Comparison of ENCODE assay signal across 18 cellular contexts in the genomic region with DNA sequence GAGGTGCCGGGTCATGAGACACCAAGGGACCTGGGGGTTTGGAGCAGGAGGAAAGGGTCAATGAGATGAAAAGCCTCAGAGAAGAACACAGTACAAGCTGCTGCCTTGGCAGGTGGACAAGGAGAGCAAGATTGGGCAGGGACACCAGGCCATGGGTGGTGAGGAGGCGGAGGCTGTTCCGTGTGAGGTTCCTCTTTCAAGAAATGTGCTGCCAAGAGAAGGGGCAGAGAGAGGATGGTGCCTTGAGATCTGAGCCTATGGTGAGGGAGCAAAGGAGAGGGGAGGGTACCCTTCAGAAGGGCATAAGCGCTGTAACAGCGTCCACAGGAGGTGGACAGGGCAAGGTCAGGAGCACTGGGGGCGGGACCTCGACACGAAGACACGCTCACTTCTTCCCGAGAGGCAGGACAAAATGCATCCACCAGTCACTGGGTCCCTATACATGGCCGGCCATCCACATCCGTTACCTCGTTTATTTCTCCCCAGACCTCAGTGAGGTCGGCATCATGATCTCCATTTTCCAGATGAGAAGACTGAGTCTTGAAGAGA.
A peak's percentile ranks its signal among the peaks of the same experiment; 100 is the strongest.
DNase-seq lines count a peak whose midpoint lies in the region; TF ChIP-seq lines count a peak whose summit lies in the region.
"Had no signal": no experiment of that assay in that cellular context is flagged by ENCODE, and none has a peak within 500 bp of the region (broad histone marks: within the 10 kb centered on the region; RNA-seq: fewer than 3 reads in every experiment).

No MANE protein-coding gene starts in this region.

- TF ChIP-seq POLR2A in suprapubic skin (IDR thresholded peaks at IDR 0.05) = no peak

- no peaks in the 10 kb centered on the region for H3K9me3 ChIP-seq in suprapubic skin
- H3K9me3 ChIP-seq: HAP-1 had no signal

- no peaks in the 10 kb centered on the region for H3K9me3 Mint-ChIP-seq in T-helper 1 cell treated with Interleukin-12 subunit alpha and Interleukin-12 subunit beta and Interleukin-4 antibody, amounts not matched to agents 30 μg/mL and 1 μg/mL, for 36 hours
- no peaks in the 10 kb centered on the region for H3K9me3 Mint-ChIP-seq in dendritic cell treated with granulocyte-macrophage colony-stimulating factor and Interleukin-4, amounts not matched to agents 40 ng/mL and 50 ng/mL, for 4 days
- H3K9me3 Mint-ChIP-seq: activated CD4-positive, alpha-beta T cell treated with anti-CD3 and anti-CD28 coated beads, Interleukin-2, amount 10 ng/mL, durations not matched to agents 24 days and 14 days had no signal

- H3K27me3 Mint-ChIP-seq in T-helper 1 cell treated with Interleukin-12 subunit alpha and Interleukin-12 subunit beta and Interleukin-4 antibody, amounts not matched to agents 30 μg/mL and 1 μg/mL, for 36 hours (ENCODE audit: low read depth) = no peaks in the 10 kb centered on the region
- H3K27me3 Mint-ChIP-seq in dendritic cell treated with granulocyte-macrophage colony-stimulating factor and Interleukin-4, amounts not matched to agents 40 ng/mL and 50 ng/mL, for 4 days = peaks cover 14% of the 10 kb centered on the region
- H3K27me3 Mint-ChIP-seq: activated CD4-positive, alpha-beta T cell treated with anti-CD3 and anti-CD28 coated beads, Interleukin-2, amount 10 ng/mL, durations not matched to agents 24 days and 14 days had no signal

- peaks cover 51% of the 10 kb centered on the region for H3K4me1 Mint-ChIP-seq in T-helper 1 cell treated with Interleukin-12 subunit alpha and Interleukin-12 subunit beta and Interleukin-4 antibody, amounts not matched to agents 30 μg/mL and 1 μg/mL, for 36 hours (ENCODE audit: low read depth)
- H3K4me1 Mint-ChIP-seq in dendritic cell treated with granulocyte-macrophage colony-stimulating factor and Interleukin-4, amounts not matched to agents 40 ng/mL and 50 ng/mL, for 4 days (ENCODE audit: low read depth) = peaks cover 68% of the 10 kb centered on the region

- H3K36me3 Mint-ChIP-seq in T-helper 1 cell treated with Interleukin-12 subunit alpha and Interleukin-12 subunit beta and Interleukin-4 antibody, amounts not matched to agents 30 μg/mL and 1 μg/mL, for 36 hours (ENCODE audit: low read depth) = peaks cover 55% of the 10 kb centered on the region
- H3K36me3 Mint-ChIP-seq in dendritic cell treated with granulocyte-macrophage colony-stimulating factor and Interleukin-4, amounts not matched to agents 40 ng/mL and 50 ng/mL, for 4 days (ENCODE audit: low read depth) = peaks cover 12% of the 10 kb centered on the region

- intact Hi-C loops in dendritic cell treated with granulocyte-macrophage colony-stimulating factor and Interleukin-4, amounts not matched to agents 40 ng/mL and 50 ng/mL, for 4 days (cut with micrococcal nuclease) = loop anchor here (5.0 kb wide), 1 partner anchor 387 kb away; a partner anchor contains a TSS

- DNase-seq in T-helper 1 cell (no peak), OCI-M1 (lab: John Stamatoyannopoulos, UW) (peak; percentile 31), suprapubic skin (ENCODE audit: low spot score in 2 of 2) (no peak), HuH-7 (ENCODE audit: low spot score) (no peak), SHP77 treated with DMSO at 0.1 percent for 48 hours (lab: John Stamatoyannopoulos, UW) (no peak)
- no peak for DNase-seq in activated T-cell treated with anti-CD3 and anti-CD28 coated beads, Interleukin-2, amount 50 U/mL, for 1 hour
- DNase-seq: activated CD4-positive, alpha-beta T cell treated with anti-CD3 and anti-CD28 coated beads, Interleukin-2, amount 10 ng/mL, durations not matched to agents 24 days and 14 days; activated naive CD4-positive, alpha-beta T cell treated with Interleukin-2 at 50 U/mL for 16 hours; amygdala; dermis blood vessel endothelial cell; NCI-H146; stimulated activated CD4-positive, alpha-beta T cell treated with anti-CD3 and anti-CD28 coated beads, Interleukin-4, amount 100 ng/mL, for 24 hours had no signal

- H3K27ac Mint-ChIP-seq in T-helper 1 cell treated with Interleukin-12 subunit alpha and Interleukin-12 subunit beta and Interleukin-4 antibody, amounts not matched to agents 30 μg/mL and 1 μg/mL, for 36 hours = peak overlapping the region; percentile 10
- H3K27ac Mint-ChIP-seq in dendritic cell treated with granulocyte-macrophage colony-stimulating factor and Interleukin-4, amounts not matched to agents 40 ng/mL and 50 ng/mL, for 4 days = peak overlapping the region; percentile 69
- H3K27ac Mint-ChIP-seq: activated CD4-positive, alpha-beta T cell treated with anti-CD3 and anti-CD28 coated beads, Interleukin-2, amount 10 ng/mL, durations not matched to agents 24 days and 14 days; B cell had no signal

- no peak overlapping the region for H3K4me3 ChIP-seq in suprapubic skin
- H3K4me3 ChIP-seq: cardiac muscle cell, HAP-1, hepatocyte had no signal

- no peak for TF ChIP-seq EP300 in suprapubic skin (IDR thresholded peaks at IDR 0.05)

- H3K4me3 Mint-ChIP-seq in T-helper 1 cell treated with Interleukin-12 subunit alpha and Interleukin-12 subunit beta and Interleukin-4 antibody, amounts not matched to agents 30 μg/mL and 1 μg/mL, for 36 hours = no peak overlapping the region
- no peak overlapping the region for H3K4me3 Mint-ChIP-seq in dendritic cell treated with granulocyte-macrophage colony-stimulating factor and Interleukin-4, amounts not matched to agents 40 ng/mL and 50 ng/mL, for 4 days
- H3K4me3 Mint-ChIP-seq: activated CD4-positive, alpha-beta T cell treated with anti-CD3 and anti-CD28 coated beads, Interleukin-2, amount 10 ng/mL, durations not matched to agents 24 days and 14 days; B cell had no signal

- no peaks in the 10 kb centered on the region for H3K27me3 ChIP-seq in suprapubic skin
- H3K27me3 ChIP-seq: cardiac muscle cell, hepatocyte had no signal

- H3K4me1 ChIP-seq in suprapubic skin = peaks cover 51% of the 10 kb centered on the region
- H3K4me1 ChIP-seq: HAP-1 had no signal

- no peak for TF ChIP-seq CTCF in suprapubic skin (IDR thresholded peaks at IDR 0.05)

- peak overlapping the region; percentile 85 for H3K27ac ChIP-seq in suprapubic skin
- H3K27ac ChIP-seq: cardiac muscle cell, hepatocyte had no signal

- 79% methylated on average over 14 of the region's 14 CpGs for WGBS in suprapubic skin

- peaks cover 4% of the 10 kb centered on the region for H3K36me3 ChIP-seq in suprapubic skin
- H3K36me3 ChIP-seq: cardiac muscle cell, HAP-1 had no signal
